Comparison of ENCODE assay signal across 8 cellular contexts in the genomic region with DNA sequence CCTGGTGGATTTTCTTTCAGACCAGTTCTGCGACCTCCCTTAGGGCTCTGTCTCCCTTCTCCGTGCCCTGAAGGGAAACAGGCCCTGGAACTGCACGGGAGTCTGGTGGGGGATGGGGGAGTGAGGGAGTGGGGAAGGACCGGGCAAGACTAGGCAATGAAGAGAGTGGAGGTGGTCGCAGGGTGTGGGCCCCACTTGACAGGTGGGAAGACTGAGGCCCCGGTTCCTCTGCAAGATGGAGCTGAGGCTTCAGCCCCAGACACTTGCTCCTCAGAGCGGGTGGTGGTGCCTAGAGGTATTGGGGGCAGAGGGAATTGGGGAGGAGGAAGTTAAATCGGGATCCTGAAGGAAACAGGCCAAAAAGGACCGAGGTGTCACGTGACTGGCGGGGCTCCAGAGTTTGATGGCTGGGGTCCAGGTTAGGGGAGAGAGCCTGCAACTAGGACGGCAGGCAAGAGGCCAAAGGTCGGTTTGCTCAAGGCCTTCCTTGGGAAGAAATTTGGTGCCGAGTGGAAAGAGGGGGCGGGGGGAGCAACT. TPM values are rescaled to one million over a fixed set of nuclear protein-coding genes. Genes with fewer than 3 reads are reported as not detected.
A peak's percentile ranks its signal among the peaks of the same experiment; 100 is the strongest.
DNase-seq lines count a peak whose midpoint lies in the region; ATAC-seq, FAIRE-seq and TF ChIP-seq lines count a peak whose summit lies in the region.

No MANE protein-coding gene starts in this region.

- ATAC-seq in GM21390 (IDR thresholded peaks at IDR 0.05; ENCODE audit: unreplicated experiment): no peak
- no peak for ATAC-seq in HG03196 (IDR thresholded peaks at IDR 0.05; ENCODE audit: unreplicated experiment)

- H3K36me3 ChIP-seq in bronchial epithelial cell (ENCODE audit: control insufficient read depth, insufficient read depth, low read length) (peaks cover 2% of the 10 kb centered on the region), stomach (peaks cover 0 to 10% (median 7%) of the 10 kb centered on the region in 4 donors)

- H3K9me3 Mint-ChIP-seq in activated CD4-positive, alpha-beta T cell treated with anti-CD3 and anti-CD28 coated beads, Interleukin-2, amount 10 ng/mL, durations not matched to agents 7 days and 5 days: no peaks in the 10 kb centered on the region

- H3K27ac Mint-ChIP-seq in activated CD4-positive, alpha-beta T cell treated with anti-CD3 and anti-CD28 coated beads, Interleukin-2, amount 10 ng/mL, durations not matched to agents 7 days and 5 days: peak overlapping the region; percentile 76

- peak overlapping the region; percentile 59 for H3K4me3 ChIP-seq in bronchial epithelial cell (ENCODE audit: low read depth, low read length)
- peak overlapping the region; percentile 59 to 70 (median 65) for H3K4me3 ChIP-seq in stomach

- H3K27me3 ChIP-seq in bronchial epithelial cell (ENCODE audit: control insufficient read depth, insufficient read depth, low read length) (no peaks in the 10 kb centered on the region), stomach (no peaks in the 10 kb centered on the region)

- no peaks in the 10 kb centered on the region for H3K27me3 Mint-ChIP-seq in activated CD4-positive, alpha-beta T cell treated with anti-CD3 and anti-CD28 coated beads, Interleukin-2, amount 10 ng/mL, durations not matched to agents 7 days and 5 days

- peak overlapping the region; percentile 73 to 91 (median 87) for H3K27ac ChIP-seq in stomach

- TF ChIP-seq EP300 in stomach (IDR thresholded peaks at IDR 0.05): no peak

- H3K4me3 Mint-ChIP-seq in activated CD4-positive, alpha-beta T cell treated with anti-CD3 and anti-CD28 coated beads, Interleukin-2, amount 10 ng/mL, durations not matched to agents 7 days and 5 days: peak overlapping the region; percentile 63

- POLR2A ChIA-PET in activated CD4-positive, alpha-beta T cell treated with anti-CD3 and anti-CD28 coated beads, Interleukin-2, amount 10 ng/mL, durations not matched to agents 7 days and 5 days (lab: Charles Lee): no interaction called here

- DNase-seq in activated CD4-positive, alpha-beta T cell treated with anti-CD3 and anti-CD28 coated beads, Interleukin-2, amount 10 ng/mL, durations not matched to agents 7 days and 5 days: no peak
- no peak for DNase-seq in activated CD4-positive, alpha-beta T cell treated with anti-CD3 and anti-CD28 coated beads, Interleukin-2, amount 50 U/mL, for 48 hours
- DNase-seq in bronchial epithelial cell (ENCODE audit: low read depth) (no peak), left kidney (ENCODE audit: low read depth, low spot score) (peak; percentile 62), stomach (peak; percentile 94), AML-193 (lab: John Stamatoyannopoulos, UW) (no peak)

- no peak for TF ChIP-seq CTCF in bronchial epithelial cell (IDR thresholded peaks at IDR 0.05; ENCODE audit: insufficient read depth, low read length, severe bottlenecking)
- no peak for TF ChIP-seq CTCF in stomach (IDR thresholded peaks at IDR 0.05)

- peaks cover 41% of the 10 kb centered on the region for H3K4me1 Mint-ChIP-seq in activated CD4-positive, alpha-beta T cell treated with anti-CD3 and anti-CD28 coated beads, Interleukin-2, amount 10 ng/mL, durations not matched to agents 7 days and 5 days

- no peaks in the 10 kb centered on the region for H3K9me3 ChIP-seq in stomach

- H3K36me3 Mint-ChIP-seq in activated CD4-positive, alpha-beta T cell treated with anti-CD3 and anti-CD28 coated beads, Interleukin-2, amount 10 ng/mL, durations not matched to agents 7 days and 5 days (ENCODE audit: low read depth): peaks cover 5% of the 10 kb centered on the region

- no peak for TF ChIP-seq POLR2A in stomach (IDR thresholded peaks at IDR 0.05)

- FAIRE-seq in bronchial epithelial cell (lab: Jason Lieb, UNC): no peak

- intact Hi-C loops in stomach (cut with DNase I; ENCODE audit: low total_unique reads): no loop called here

- peaks cover 24 to 49% (median 40%) of the 10 kb centered on the region in 4 donors for H3K4me1 ChIP-seq in stomach

- CTCF ChIA-PET in activated CD4-positive, alpha-beta T cell treated with anti-CD3 and anti-CD28 coated beads, Interleukin-2, amount 10 ng/mL, durations not matched to agents 7 days and 5 days (lab: Charles Lee): interaction anchor here (1.0 to 1.4 kb wide), 2 partner anchors 14 to 37 kb away, joined by 3 to 4 read pairs; no protein-coding TSS in a partner anchor

- 6 to 10% (median 8%) methylated on average over 15 of the region's 15 CpGs for WGBS in stomach, 5 donors

RNA-seq across cellular contexts. Expression of gene CAMK1, which starts 0.6 kb away (rescaled TPM):
- total RNA-seq in activated CD4-positive, alpha-beta T cell treated with anti-CD3 and anti-CD28 coated beads, Interleukin-2, amount 10 ng/mL, durations not matched to agents 7 days and 5 days: 10 to 100 TPM; 18.8 to 19.0 TPM
- 18.2 and 36.4 TPM in 2 replicates for total RNA-seq in bronchial epithelial cell
- 10 to 100 TPM; 14.3 to 61.1 (median 27.4) TPM for total RNA-seq in stomach
- polyA plus RNA-seq in stomach: 10 to 100 TPM; 22.9 to 37.2 (median 23.2) TPM

RNA-seq across cellular contexts. Expression of gene OGG1, which starts 20.6 kb away (rescaled TPM):
- total RNA-seq in activated CD4-positive, alpha-beta T cell treated with anti-CD3 and anti-CD28 coated beads, Interleukin-2, amount 10 ng/mL, durations not matched to agents 7 days and 5 days: 10 to 100 TPM; 42.3 to 47.9 TPM
- total RNA-seq in bronchial epithelial cell (21.6 and 26.5 TPM in 2 replicates), stomach (10 to 100 TPM in 4 of 5 donors, 1 to 10 TPM in 1; 7.6 to 54.5 (median 22.0) TPM)
- 10 to 100 TPM; 12.4 to 20.0 (median 15.1) TPM for polyA plus RNA-seq in stomach

RNA-seq across cellular contexts. Expression of gene TADA3, which starts 21.9 kb away (rescaled TPM):
- 10 to 100 TPM; 77.6 to 82.3 TPM for total RNA-seq in activated CD4-positive, alpha-beta T cell treated with anti-CD3 and anti-CD28 coated beads, Interleukin-2, amount 10 ng/mL, durations not matched to agents 7 days and 5 days
- total RNA-seq in bronchial epithelial cell: 46.9 and 78.5 TPM in 2 replicates
- 10 to 100 TPM; 29.2 to 62.6 (median 31.2) TPM for total RNA-seq in stomach
- polyA plus RNA-seq in stomach: 10 to 100 TPM; 36.4 to 62.0 (median 61.0) TPM

RNA-seq across cellular contexts. Expression of gene ARPC4, which starts 22.5 kb away (rescaled TPM):
- 100 to 1,000 TPM; 258 to 299 TPM for total RNA-seq in activated CD4-positive, alpha-beta T cell treated with anti-CD3 and anti-CD28 coated beads, Interleukin-2, amount 10 ng/mL, durations not matched to agents 7 days and 5 days
- total RNA-seq in bronchial epithelial cell: 192 and 204 TPM in 2 replicates
- 100 to 1,000 TPM in 3 of 5 donors, 10 to 100 TPM in 2; 45.5 to 173 (median 129) TPM for total RNA-seq in stomach
- 100 to 1,000 TPM in 2 of 3 donors, 10 to 100 TPM in 1; 69.4 to 180 (median 117) TPM for polyA plus RNA-seq in stomach

RNA-seq across cellular contexts. Expression of gene BRPF1, which starts 38.8 kb away (rescaled TPM):
- 10 to 100 TPM; 51.3 to 51.6 TPM for total RNA-seq in activated CD4-positive, alpha-beta T cell treated with anti-CD3 and anti-CD28 coated beads, Interleukin-2, amount 10 ng/mL, durations not matched to agents 7 days and 5 days
- total RNA-seq in bronchial epithelial cell: 14.0 and 14.7 TPM in 2 replicates
- total RNA-seq in stomach: 10 to 100 TPM in 4 of 5 donors, 1 to 10 TPM in 1; 7.5 to 53.6 (median 15.1) TPM
- 1 to 10 TPM; 4.1 to 5.6 (median 4.6) TPM for polyA plus RNA-seq in stomach

Comparison
In these comparisons a context has a peak if more than half of its experiments do, and no peak if none do; other contexts are left out.
1. DNase-seq: peak in left kidney (single experiment) and stomach (single experiment); none in activated CD4-positive, alpha-beta T cell treated with anti-CD3 and anti-CD28 coated beads, Interleukin-2, amount 10 ng/mL, durations not matched to agents 7 days and 5 days (single experiment), activated CD4-positive, alpha-beta T cell treated with anti-CD3 and anti-CD28 coated beads, Interleukin-2, amount 50 U/mL, for 48 hours (0 of 2), bronchial epithelial cell (single experiment) and AML-193 (0 of 2).